10 cellular contexts compared by ENCODE assay signal in the genomic region with DNA sequence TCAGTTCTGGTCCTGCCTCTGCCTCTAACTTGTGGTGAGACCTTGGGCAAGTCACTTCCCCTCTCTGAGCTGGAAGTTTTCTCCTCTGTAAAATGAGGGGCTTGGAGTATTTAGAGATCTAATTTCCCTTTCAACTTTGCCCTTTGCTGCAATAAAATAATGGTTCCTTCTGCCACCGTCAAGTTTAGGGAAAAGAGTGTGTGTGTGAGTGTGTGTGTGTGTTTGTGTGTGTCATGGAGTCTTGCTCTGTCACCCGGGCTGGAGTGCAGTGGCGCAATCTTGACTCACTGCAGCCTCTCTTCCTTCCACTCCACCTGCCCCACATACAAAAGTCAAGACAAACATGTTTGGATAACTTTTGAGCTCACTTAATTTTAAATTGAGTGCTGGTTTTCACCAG. TPM values are rescaled to one million over a fixed set of nuclear protein-coding genes. Genes with fewer than 3 reads are reported as not detected.
DNase-seq lines count a peak whose midpoint lies in the region; ATAC-seq and TF ChIP-seq lines count a peak whose summit lies in the region.
"Had no signal": no experiment of that assay in that cellular context is flagged by ENCODE, and none has a peak within 500 bp of the region (broad histone marks: within the 10 kb centered on the region; RNA-seq: fewer than 3 reads in every experiment).

No MANE protein-coding gene starts in this region.

- no peak for TF ChIP-seq POLR2A in ovary (IDR thresholded peaks at IDR 0.05)

- H4K5ac ChIP-seq in H9 (ENCODE audit: insufficient read length, low read depth, low read length) = no peak overlapping the region

- H3K4me2 ChIP-seq in H9 (ENCODE audit: insufficient read depth, insufficient read length, low read length) = no peak overlapping the region

- H2BK12ac ChIP-seq in H9 (ENCODE audit: insufficient read length, low read depth, low read length) = no peak overlapping the region

- intact Hi-C loops in Right ventricle myocardium superior (cut with DNase I) (no loop called here), psoas muscle (cut with DNase I) (loop anchor here (1.0 to 5.0 kb wide), 6 partner anchors 27 to 78 kb away; partner anchors contain the start of gene PIM1 (in 1 of the 2)), ovary (cut with DNase I) (no loop called here)

- no peak overlapping the region for H3K18ac ChIP-seq in H9 (ENCODE audit: insufficient read length, low read depth, low read length)

- H2AFZ ChIP-seq in H9 (ENCODE audit: low read length) = no peak overlapping the region

- H3K9me3 Mint-ChIP-seq in H9 = no peaks in the 10 kb centered on the region
- H3K9me3 Mint-ChIP-seq: activated naive CD4-positive, alpha-beta T cell treated with anti-CD3 and anti-CD28 coated beads for 36 hours had no signal

- peaks cover 66 to 79% of the 10 kb centered on the region in 2 experiments for H3K4me1 Mint-ChIP-seq in H9

- peaks cover 8% of the 10 kb centered on the region for H3K23me2 ChIP-seq in H9 (ENCODE audit: insufficient read length, low read depth, low read length, poor library complexity, severe bottlenecking)

- no peak overlapping the region for H2BK120ac ChIP-seq in H9 (ENCODE audit: low read depth, low read length, poor library complexity, severe bottlenecking)

- peaks cover 16 to 23% (median 16%) of the 10 kb centered on the region in 3 experiments for H3K36me3 Mint-ChIP-seq in H9 (ENCODE audit: insufficient read depth in 1 of 3, low read depth in 3 of 3)

- DNase-seq in H9 (no peak), SKM-1 (lab: John Stamatoyannopoulos, UW; ENCODE audit: unreplicated experiment) (peak; percentile 39), Right ventricle myocardium superior (no peak), psoas muscle (peak; percentile 72 to 81), ovary (no peak), NCI-H2081 treated with DMSO at 0.1 percent for 48 hours (lab: John Stamatoyannopoulos, UW) (no peak)
- DNase-seq: activated naive CD4-positive, alpha-beta T cell treated with anti-CD3 and anti-CD28 coated beads for 36 hours had no signal

- no peaks in the 10 kb centered on the region for H4K20me1 ChIP-seq in H9 (ENCODE audit: control insufficient read depth, insufficient read depth, insufficient read length)

- H3K36me3 ChIP-seq in psoas muscle (ENCODE audit: insufficient read depth in 1 of 2, low read depth in 1 of 2) (no peaks in the 10 kb centered on the region), ovary (no peaks in the 10 kb centered on the region)
- H3K36me3 ChIP-seq: SJSA1 had no signal

- H3K27me3 ChIP-seq in H9 (ENCODE audit: insufficient read depth, low read length) = no peaks in the 10 kb centered on the region
- H3K27me3 ChIP-seq in psoas muscle (ENCODE audit: insufficient read depth in 3 of 3, low read length in 2 of 3) = no peaks in the 10 kb centered on the region
- no peaks in the 10 kb centered on the region for H3K27me3 ChIP-seq in ovary
- H3K27me3 ChIP-seq: SJSA1 had no signal

- no peak overlapping the region for H2BK20ac ChIP-seq in H9 (ENCODE audit: low read depth, low read length, poor library complexity, severe bottlenecking)

- H4K91ac ChIP-seq in H9 (ENCODE audit: insufficient read length, low read depth, low read length) = no peak overlapping the region

- H3K4ac ChIP-seq in H9 (ENCODE audit: low read depth, low read length) = no peak overlapping the region

- H3T11ph ChIP-seq in H9 (ENCODE audit: low read length) = no peak overlapping the region

- peak overlapping the region in 2 of 3 experiments; percentile 81 to 84; a peak in 5 of 7 replicates for H3K27ac Mint-ChIP-seq in H9
- H3K27ac Mint-ChIP-seq: activated naive CD4-positive, alpha-beta T cell treated with anti-CD3 and anti-CD28 coated beads for 36 hours had no signal

- H3K27ac ChIP-seq in H9 (ENCODE audit: insufficient read length, low read depth, low read length) = no peak overlapping the region
- peak overlapping the region; percentile 98 for H3K27ac ChIP-seq in psoas muscle
- no peak overlapping the region for H3K27ac ChIP-seq in ovary
- H3K27ac ChIP-seq: SJSA1 had no signal

- H3K4me1 ChIP-seq in H9 (ENCODE audit: insufficient read depth, low read length) (peaks cover 9% of the 10 kb centered on the region; the same call in 1 of the 2 replicates), psoas muscle (peaks cover 61% of the 10 kb centered on the region), ovary (ENCODE audit: insufficient read depth) (peaks cover 6% of the 10 kb centered on the region)

- no CpG with 5 or more reads among the region's 3 CpGs for WGBS in H9 (ENCODE audit: extremely low coverage, insufficient read length, low lambda C conversion rate)
- 15 to 25% (median 24%) methylated on average over 3 of the region's 3 CpGs for WGBS in psoas muscle, 3 donors
- WGBS in ovary, 3 donors = 69 to 78% (median 76%) methylated on average over 3 of the region's 3 CpGs

- no peak overlapping the region for H2AK5ac ChIP-seq in H9 (ENCODE audit: insufficient read length, low read length)

- TF ChIP-seq EP300 in ovary (IDR thresholded peaks at IDR 0.05) = no peak

- H2BK5ac ChIP-seq in H9 (ENCODE audit: insufficient read length, low read length) = no peak overlapping the region

- ATAC-seq in Right ventricle myocardium superior (ENCODE audit: poor library complexity) = peak; percentile 30
- peak; percentile 57 to 72 (median 64) for ATAC-seq in psoas muscle
- ATAC-seq in GM18502 (IDR thresholded peaks at IDR 0.05; ENCODE audit: poor library complexity, unreplicated experiment) = no peak
- no peak for ATAC-seq in HG02970 (IDR thresholded peaks at IDR 0.05; ENCODE audit: low FRiP score, unreplicated experiment)

- no peak overlapping the region for H2BK15ac ChIP-seq in H9 (ENCODE audit: low read depth, low read length)

- peaks cover 18% of the 10 kb centered on the region; the same call in 1 of the 2 replicates for H3K79me2 ChIP-seq in H9 (ENCODE audit: insufficient read depth, low read length)

- no peak overlapping the region for H3K23ac ChIP-seq in H9 (ENCODE audit: insufficient read length, low read depth, low read length)

- H3K9me3 ChIP-seq in H9 (ENCODE audit: control insufficient read depth, low read depth, low read length) = no peaks in the 10 kb centered on the region
- H3K9me3 ChIP-seq in psoas muscle = no peaks in the 10 kb centered on the region
- no peaks in the 10 kb centered on the region for H3K9me3 ChIP-seq in ovary
- H3K9me3 ChIP-seq: SJSA1 had no signal

- H3K9ac ChIP-seq in H9 (ENCODE audit: extremely low read depth, insufficient read length, low read length) = no peak overlapping the region

- H3K79me1 ChIP-seq in H9 (ENCODE audit: insufficient read depth, low read depth, low read length, poor library complexity, severe bottlenecking) = no peaks in the 10 kb centered on the region

- H3K4me3 ChIP-seq in psoas muscle = peak overlapping the region; percentile 22
- H3K4me3 ChIP-seq in ovary = no peak overlapping the region
- H3K4me3 ChIP-seq: SJSA1 had no signal

- TF ChIP-seq CTCF in H9 (conservative IDR thresholded peaks at IDR 0.05) (no peak), psoas muscle (IDR thresholded peaks at IDR 0.05) (no peak), ovary (IDR thresholded peaks at IDR 0.05) (no peak)

- no peak overlapping the region for H3K56ac ChIP-seq in H9 (ENCODE audit: insufficient read length, low read depth, low read length)

- H3K4me3 Mint-ChIP-seq in H9 = no peak overlapping the region
- H3K4me3 Mint-ChIP-seq: activated naive CD4-positive, alpha-beta T cell treated with anti-CD3 and anti-CD28 coated beads for 36 hours had no signal

- H3K14ac ChIP-seq in H9 (ENCODE audit: insufficient read depth, low read length) = no peak overlapping the region

- no peak overlapping the region for H4K8ac ChIP-seq in H9 (replicated peaks; ENCODE audit: insufficient read length, low read depth, low read length)

- H3K27me3 Mint-ChIP-seq in H9 (ENCODE audit: low read depth) = no peaks in the 10 kb centered on the region

RNA-seq across cellular contexts. Expression of gene PIM1, which starts 39.2 kb away (rescaled TPM):
- total RNA-seq in H9 (2021) (46.7 and 47.5 TPM in 2 replicates), Right ventricle myocardium superior (28.3 TPM), psoas muscle (10 to 100 TPM; 18.0 to 45.5 (median 32.8) TPM), ovary (100 to 1,000 TPM in 1 of 7 donors, 10 to 100 TPM in 6; 41.4 to 135 (median 64.9) TPM)
- polyA plus RNA-seq in psoas muscle (10 to 100 TPM in 1 of 3 donors, 1 to 10 TPM in 2; 2.8 to 16.5 (median 7.8) TPM), ovary (10 to 100 TPM; 34.2 to 70.0 TPM)

Comparison
In these comparisons a context has a peak if more than half of its experiments do, and no peak if none do; other contexts are left out.
1. DNase-seq: peak in SKM-1 (single experiment) and psoas muscle (2 of 2); none in H9 (single experiment), Right ventricle myocardium superior (single experiment), ovary (0 of 5) and NCI-H2081 treated with DMSO at 0.1 percent for 48 hours (single experiment).
2. ATAC-seq: peak in Right ventricle myocardium superior (single experiment) and psoas muscle (4 of 4); none in GM18502 (single experiment) and HG02970 (single experiment).
3. intact Hi-C loops: an anchor here in psoas muscle (1.0 to 5.0 kb wide); none called in Right ventricle myocardium superior and ovary.